1 cellular context compared by ENCODE assay signal in genomic region chr20:15561707-15562106, GRCh38.
TF ChIP-seq lines count a peak whose summit lies in the region.

No MANE protein-coding gene starts in this region.

TF ChIP-seq in SK-N-SH treated with all-trans-retinoic acid at 6 μM for 48 hours, 23 proteins besides CTCF, POLR2A, EP300 and RAD21 (continued from another document):
- TF ChIP-seq CREB5 (CRISPR knock-in tag; IDR thresholded peaks at IDR 0.05; ENCODE audit: low read depth) (no peak), OSR1 (CRISPR knock-in tag; IDR thresholded peaks at IDR 0.05) (no peak), ZNF565 (CRISPR knock-in tag; conservative IDR thresholded peaks at IDR 0.05; ENCODE audit: low read depth) (no peak)
